ENCODE assay signal across 13 cellular contexts in genomic region chr22:24284747-24285203, GRCh38. TPM values are rescaled to one million over a fixed set of nuclear protein-coding genes. Genes with fewer than 3 reads are reported as not detected.
DNase-seq lines count a peak whose midpoint lies in the region; ATAC-seq and TF ChIP-seq lines count a peak whose summit lies in the region.
"Had no signal": no experiment of that assay in that cellular context is flagged by ENCODE, and none has a peak within 500 bp of the region (broad histone marks: within the 10 kb centered on the region; RNA-seq: fewer than 3 reads in every experiment).

No MANE protein-coding gene starts in this region.

- peak overlapping the region; percentile 8 for H3K27ac Mint-ChIP-seq in activated CD4-positive, alpha-beta memory T cell treated with anti-CD3 and anti-CD28 coated beads, Interleukin-2, amount 10 ng/mL, durations not matched to agents 7 days and 5 days

- intact Hi-C loops in heart left ventricle (cut with DNase I) (no loop called here), heart right ventricle (cut with DNase I) (no loop called here)

- no peak for TF ChIP-seq POLR2A in heart left ventricle (IDR thresholded peaks at IDR 0.05)

- H3K4me3 ChIP-seq in heart left ventricle: no peak overlapping the region
- no peak overlapping the region for H3K4me3 ChIP-seq in heart right ventricle
- H3K4me3 ChIP-seq: SJCRH30 had no signal

- 58 to 68% (median 68%) methylated on average over 2 of the region's 2 CpGs for WGBS in heart left ventricle, 4 donors
- WGBS in heart right ventricle, 2 donors: 51 to 62% methylated on average over 2 of the region's 2 CpGs

- no peak for TF ChIP-seq CTCF in heart left ventricle (IDR thresholded peaks at IDR 0.05)
- TF ChIP-seq CTCF in heart right ventricle (IDR thresholded peaks at IDR 0.05): no peak
- TF ChIP-seq CTCF in foreskin keratinocyte (conservative IDR thresholded peaks at IDR 0.05): no peak

- H3K9me3 ChIP-seq in heart left ventricle: no peaks in the 10 kb centered on the region
- H3K9me3 ChIP-seq in heart right ventricle: no peaks in the 10 kb centered on the region
- H3K9me3 ChIP-seq: SJCRH30 had no signal

- peaks cover 45% of the 10 kb centered on the region for H3K4me1 Mint-ChIP-seq in activated CD4-positive, alpha-beta memory T cell treated with anti-CD3 and anti-CD28 coated beads, Interleukin-2, amount 10 ng/mL, durations not matched to agents 7 days and 5 days

- H3K36me3 ChIP-seq in heart left ventricle (no peaks in the 10 kb centered on the region), heart right ventricle (peaks cover 0 to 6% (median 0%) of the 10 kb centered on the region in 9 donors)
- H3K36me3 ChIP-seq: SJCRH30 had no signal

- H3K27me3 Mint-ChIP-seq in activated CD4-positive, alpha-beta memory T cell treated with anti-CD3 and anti-CD28 coated beads, Interleukin-2, amount 10 ng/mL, durations not matched to agents 7 days and 5 days: peaks cover 4% of the 10 kb centered on the region
- H3K27me3 Mint-ChIP-seq: CD4-positive, CD25-positive, alpha-beta regulatory T cell had no signal

- H3K4me1 ChIP-seq in heart left ventricle (peaks cover 4 to 66% (median 45%) of the 10 kb centered on the region in 12 donors), heart right ventricle (peaks cover 10 to 76% (median 57%) of the 10 kb centered on the region in 9 donors), foreskin keratinocyte (peaks cover 29% of the 10 kb centered on the region)

- peak overlapping the region in 7 of 12 donors; percentile 13 to 86 (median 25) for H3K27ac ChIP-seq in heart left ventricle
- peak overlapping the region in 3 of 10 donors; percentile 12 to 74 (median 19) for H3K27ac ChIP-seq in heart right ventricle
- no peak overlapping the region for H3K27ac ChIP-seq in foreskin keratinocyte
- H3K27ac ChIP-seq: SJCRH30 had no signal

- ATAC-seq in heart left ventricle (no peak), heart right ventricle (no peak), foreskin keratinocyte (peak; percentile 35), HG02973 (IDR thresholded peaks at IDR 0.05; ENCODE audit: unreplicated experiment) (no peak)

- no peaks in the 10 kb centered on the region for H3K9me3 Mint-ChIP-seq in activated CD4-positive, alpha-beta memory T cell treated with anti-CD3 and anti-CD28 coated beads, Interleukin-2, amount 10 ng/mL, durations not matched to agents 7 days and 5 days
- H3K9me3 Mint-ChIP-seq: CD4-positive, CD25-positive, alpha-beta regulatory T cell had no signal

- no peaks in the 10 kb centered on the region for H3K27me3 ChIP-seq in heart left ventricle
- H3K27me3 ChIP-seq in heart right ventricle: no peaks in the 10 kb centered on the region
- H3K27me3 ChIP-seq in foreskin keratinocyte: no peaks in the 10 kb centered on the region
- H3K27me3 ChIP-seq: SJCRH30 had no signal

- H3K4me3 Mint-ChIP-seq in activated CD4-positive, alpha-beta memory T cell treated with anti-CD3 and anti-CD28 coated beads, Interleukin-2, amount 10 ng/mL, durations not matched to agents 7 days and 5 days: no peak overlapping the region

- H3K36me3 Mint-ChIP-seq in activated CD4-positive, alpha-beta memory T cell treated with anti-CD3 and anti-CD28 coated beads, Interleukin-2, amount 10 ng/mL, durations not matched to agents 7 days and 5 days (ENCODE audit: low read depth): peaks cover 17% of the 10 kb centered on the region

- CTCF ChIA-PET in activated CD4-positive, alpha-beta memory T cell treated with anti-CD3 and anti-CD28 coated beads, Interleukin-2, amount 10 ng/mL, durations not matched to agents 7 days and 5 days (lab: Charles Lee): interaction anchor here (0.6 to 1.5 kb wide), 5 partner anchors 12 to 281 kb away, joined by 3 to 4 read pairs (median 3); no protein-coding TSS in a partner anchor

- DNase-seq in heart left ventricle (no peak), heart right ventricle (no peak), foreskin keratinocyte (peak in 1 of 2 donors; percentile 29), superior temporal gyrus (ENCODE audit: extremely low spot score) (peak; percentile 8), NCI-H2227 (lab: John Stamatoyannopoulos, UW; ENCODE audit: unreplicated experiment) (no peak)
- DNase-seq in activated CD4-positive, alpha-beta memory T cell treated with anti-CD3 and anti-CD28 coated beads, Interleukin-2, amount 10 ng/mL, durations not matched to agents 7 days and 5 days: no peak
- no peak for DNase-seq in activated CD8-positive, alpha-beta memory T cell treated with anti-CD3 and anti-CD28 coated beads, Interleukin-2, amount 50 U/mL, for 4 hours
- DNase-seq: activated effector memory CD4-positive, alpha-beta T cell treated with Interleukin-2 at 50 U/mL for 16 hours; NCI-H1092 treated with DMSO at 0.1 percent for 48 hours; occipital lobe; SJCRH30 had no signal

- POLR2A ChIA-PET in activated CD4-positive, alpha-beta memory T cell treated with anti-CD3 and anti-CD28 coated beads, Interleukin-2, amount 10 ng/mL, durations not matched to agents 7 days and 5 days (lab: Charles Lee): interaction anchor here (1.0 to 2.6 kb wide), 4 partner anchors 13 to 270 kb away, joined by 3 to 13 read pairs (median 4); partner anchors contain the start of genes GUCD1 and SPECC1L

RNA-seq across cellular contexts. Expression of gene SPECC1L, which starts 14.1 kb away (rescaled TPM):
- total RNA-seq in heart left ventricle: 10 to 100 TPM; 25.4 to 65.3 (median 52.8) TPM
- polyA plus RNA-seq in heart left ventricle: 10 to 100 TPM in 1 of 2 donors, 1 to 10 TPM in 1; 9.8 to 22.3 TPM
- total RNA-seq in heart right ventricle: 10 to 100 TPM; 34.4 to 61.7 (median 51.8) TPM
- polyA plus RNA-seq in heart right ventricle: 1 to 10 TPM; 8.3 to 9.1 TPM
- 10 to 100 TPM; 33.2 to 37.9 TPM for total RNA-seq in activated CD4-positive, alpha-beta memory T cell treated with anti-CD3 and anti-CD28 coated beads, Interleukin-2, amount 10 ng/mL, durations not matched to agents 7 days and 5 days
- total RNA-seq in foreskin keratinocyte: 28.6 and 29.2 TPM in 2 replicates
- polyA plus RNA-seq in foreskin keratinocyte: 7.5 and 8.1 TPM in 2 replicates

RNA-seq across cellular contexts. Expression of gene GGT5, which starts 39.9 kb away (rescaled TPM):
- total RNA-seq in heart left ventricle (10 to 100 TPM in 7 of 9 donors, 1 to 10 TPM in 2; 6.1 to 71.5 (median 15.5) TPM), heart right ventricle (10 to 100 TPM in 4 of 10 donors, 1 to 10 TPM in 6; 4.3 to 32.7 (median 8.5) TPM), foreskin keratinocyte (not detected in 2 replicates)
- polyA plus RNA-seq in heart left ventricle (10 to 100 TPM; 30.9 to 41.6 TPM), heart right ventricle (10 to 100 TPM; 66.5 to 67.4 TPM), foreskin keratinocyte (not detected in 2 replicates)
- not detected for total RNA-seq in activated CD4-positive, alpha-beta memory T cell treated with anti-CD3 and anti-CD28 coated beads, Interleukin-2, amount 10 ng/mL, durations not matched to agents 7 days and 5 days
- total RNA-seq: CD4-positive, CD25-positive, alpha-beta regulatory T cell had no signal
- polyA plus RNA-seq: CD4-positive, CD25-positive, alpha-beta regulatory T cell had no signal
